In genomic region chr17:7021993-7022778, GRCh38 we compare ENCODE assay signal across 8 cellular contexts. TPM values are rescaled to one million over a fixed set of nuclear protein-coding genes. Genes with fewer than 3 reads are reported as not detected.
A peak's percentile ranks its signal among the peaks of the same experiment; 100 is the strongest.
DNase-seq lines count a peak whose midpoint lies in the region; ATAC-seq, FAIRE-seq and TF ChIP-seq lines count a peak whose summit lies in the region.

No MANE protein-coding gene starts in this region.

- H4K5ac ChIP-seq in H1 (ENCODE audit: insufficient read length, low read depth, low read length) = no peak overlapping the region

- H3K4ac ChIP-seq in H1 (replicated peaks; ENCODE audit: insufficient read length, low read depth, low read length) = no peak overlapping the region

- peaks cover 11% of the 10 kb centered on the region for H3K23me2 ChIP-seq in H1 (ENCODE audit: low read depth, low read length)

- H3K4me1 ChIP-seq in H1 (replicated peaks in 1 of 4; ENCODE audit: control insufficient read depth in 3 of 4, insufficient read depth in 4 of 4, low read length in 3 of 4) = peaks cover 0 to 15% (median 5%) of the 10 kb centered on the region in 4 experiments; a peak in 6 of 7 replicates

- H3K4me1 Mint-ChIP-seq in activated CD8-positive, alpha-beta T cell treated with anti-CD3 and anti-CD28 coated beads, Interleukin-2, amount 10 ng/mL, durations not matched to agents 7 days and 5 days (ENCODE audit: low read depth) = peaks cover 73% of the 10 kb centered on the region

- peak overlapping the region; percentile 18 for H2BK120ac ChIP-seq in H1 (replicated peaks; ENCODE audit: low read depth, low read length)

- WGBS in H1 (ENCODE audit: extremely low coverage in 1 of 2, insufficient coverage in 1 of 2, insufficient read length in 1 of 2, insufficient replicate concordance in 2 of 2, low coverage in 1 of 2, low lambda C conversion rate in 2 of 2, missing lambda C conversion rate in 1 of 2), 2 experiments = 5% methylated on average over 51 of the region's 53 CpGs; no CpG with 5 or more reads in 1 of the 2 experiments

- ATAC-seq in HG03095 (IDR thresholded peaks at IDR 0.05; ENCODE audit: unreplicated experiment) = peak; percentile 64
- ATAC-seq in activated CD8-positive, alpha-beta T cell treated with anti-CD3 and anti-CD28 coated beads, Interleukin-2, amount 10 ng/mL, durations not matched to agents 7 days and 5 days = peak; percentile 74

- H4K91ac ChIP-seq in H1 (replicated peaks; ENCODE audit: insufficient read length, low read length) = peak overlapping the region; percentile 27

- FAIRE-seq in H1 (lab: Jason Lieb, UNC) = peak; percentile 60

- H2BK12ac ChIP-seq in H1 (ENCODE audit: low read depth, low read length) = 0 out of 2 replicates have a peak overlapping the region, but pooled peaks have one; percentile 14

- peak overlapping the region; percentile 78 for H3K18ac ChIP-seq in H1 (ENCODE audit: extremely low read depth, low read length)

- H3K23ac ChIP-seq in H1 (ENCODE audit: insufficient read length) = no peak overlapping the region

- H4K20me1 ChIP-seq in H1 (replicated peaks in 1 of 2; ENCODE audit: control insufficient read depth in 1 of 2, insufficient read depth in 2 of 2, low read length in 2 of 2) = no peaks in the 10 kb centered on the region

- H3K9ac ChIP-seq in H1 (replicated peaks in 1 of 4; ENCODE audit: extremely low read depth in 1 of 4, low read depth in 3 of 4, low read length in 3 of 4) = peak overlapping the region in 3 of 4 experiments; percentile 3 to 32 (median 16); a peak in 3 of 7 replicates

- peaks cover 2% of the 10 kb centered on the region for H3K27me3 Mint-ChIP-seq in activated CD8-positive, alpha-beta T cell treated with anti-CD3 and anti-CD28 coated beads, Interleukin-2, amount 10 ng/mL, durations not matched to agents 7 days and 5 days (ENCODE audit: low read depth)

- peak overlapping the region; percentile 75 for H4K8ac ChIP-seq in H1 (ENCODE audit: extremely low read depth, insufficient read depth, low read length)

- H3K27ac ChIP-seq in H1 (ENCODE audit: low read depth, low read length) = no peak overlapping the region

- peak in 1 of 2 experiments; percentile 72; a peak in 1 of 3 replicates for TF ChIP-seq POLR2A in H1 (IDR thresholded peaks at IDR 0.05; ENCODE audit: control extremely low read depth in 1 of 2, low read depth in 2 of 2, low read length in 2 of 2)

- H2BK20ac ChIP-seq in H1 (ENCODE audit: low read length) = 0 out of 2 replicates have a peak overlapping the region, but pooled peaks have one; percentile 72

- no peak overlapping the region for H2BK15ac ChIP-seq in H1 (ENCODE audit: low read length)

- no peaks in the 10 kb centered on the region for H3K79me1 ChIP-seq in H1 (ENCODE audit: low read depth, low read length)

- H3K36me3 Mint-ChIP-seq in activated CD8-positive, alpha-beta T cell treated with anti-CD3 and anti-CD28 coated beads, Interleukin-2, amount 10 ng/mL, durations not matched to agents 7 days and 5 days (ENCODE audit: low read depth) = peaks cover 10% of the 10 kb centered on the region

- POLR2A ChIA-PET in activated CD8-positive, alpha-beta T cell treated with anti-CD3 and anti-CD28 coated beads, Interleukin-2, amount 10 ng/mL, durations not matched to agents 7 days and 5 days (lab: Charles Lee) = interaction anchor here (0.6 to 7.0 kb wide), 7 partner anchors 10 to 266 kb away, joined by 3 to 61 read pairs (median 4); partner anchors contain the start of genes RNASEK and SLC16A13
- POLR2A ChIA-PET in H1 (lab: Charles Lee; ENCODE audit: partially characterized antibody) = interaction anchor here (0.5 to 3.3 kb wide), 4 partner anchors 10 to 290 kb away, joined by 3 to 13 read pairs (median 4); partner anchors contain the start of gene RNASEK

- peak overlapping the region; percentile 14 for H3K56ac ChIP-seq in H1 (replicated peaks; ENCODE audit: insufficient read length, low read depth, low read length)

- no peaks in the 10 kb centered on the region for H3K79me2 ChIP-seq in H1 (ENCODE audit: control insufficient read depth in 1 of 2, insufficient read depth in 2 of 2, low read length in 2 of 2)

- DNase-seq in NCI-H2107 (lab: John Stamatoyannopoulos, UW) (peak; percentile 35), NCI-H2107 treated with DMSO at 0.1 percent for 48 hours (lab: John Stamatoyannopoulos, UW; ENCODE audit: unreplicated experiment) (no peak), NCI-H510A treated with DMSO at 0.1 percent for 48 hours (lab: John Stamatoyannopoulos, UW) (peak; percentile 48), H1 (ENCODE audit: low read depth in 1 of 2, low spot score in 2 of 2) (peak in 1 of 2 experiments; percentile 95), mesenteric fat pad (ENCODE audit: low spot score) (peak; percentile 94)
- peak; percentile 86 for DNase-seq in activated CD8-positive, alpha-beta T cell treated with anti-CD3 and anti-CD28 coated beads, Interleukin-2, amount 10 ng/mL, durations not matched to agents 7 days and 5 days
- peak; percentile 76 to 78 for DNase-seq in stimulated activated CD8-positive, alpha-beta memory T cell treated with anti-CD3 and anti-CD28 coated beads, Interleukin-15, amount 100 ng/mL, for 48 hours (ENCODE audit: low read depth in 2 of 2)

- H3K14ac ChIP-seq in H1 (ENCODE audit: insufficient read length) = no peak overlapping the region

- TF ChIP-seq EP300 in H1 (IDR thresholded peaks at IDR 0.05; ENCODE audit: borderline replicate concordance in 1 of 2, low read depth in 2 of 2, low read length in 2 of 2) = no peak

- peak overlapping the region; percentile 55 for H3K27ac Mint-ChIP-seq in activated CD8-positive, alpha-beta T cell treated with anti-CD3 and anti-CD28 coated beads, Interleukin-2, amount 10 ng/mL, durations not matched to agents 7 days and 5 days

- peak overlapping the region; percentile 8 for H3K4me3 Mint-ChIP-seq in activated CD8-positive, alpha-beta T cell treated with anti-CD3 and anti-CD28 coated beads, Interleukin-2, amount 10 ng/mL, durations not matched to agents 7 days and 5 days

- H2AFZ ChIP-seq in H1 (ENCODE audit: low read length) = peak overlapping the region; percentile 74

- H3K36me3 ChIP-seq in H1 (ENCODE audit: control insufficient read depth in 2 of 4, insufficient read depth in 4 of 4, low read length in 3 of 4) = peaks cover 0 to 8% (median 5%) of the 10 kb centered on the region in 4 experiments; a peak in 2 of 8 replicates

- H3K27me3 ChIP-seq in H1 (replicated peaks in 1 of 4; ENCODE audit: control insufficient read depth in 3 of 4, extremely low read depth in 1 of 4, insufficient read depth in 3 of 4, low read length in 3 of 4) = peaks cover 0 to 16% (median 14%) of the 10 kb centered on the region in 4 experiments; a peak in 6 of 7 replicates

- H3K9me3 Mint-ChIP-seq in activated CD8-positive, alpha-beta T cell treated with anti-CD3 and anti-CD28 coated beads, Interleukin-2, amount 10 ng/mL, durations not matched to agents 7 days and 5 days (ENCODE audit: insufficient read depth) = no peaks in the 10 kb centered on the region

- H3K9me3 ChIP-seq in H1 (ENCODE audit: insufficient read depth in 2 of 2, low read depth in 1 of 2, low read length in 1 of 2) = no peaks in the 10 kb centered on the region

- H2AK5ac ChIP-seq in H1 (ENCODE audit: low read depth, low read length) = no peak overlapping the region

- peak; percentile 88 to 92 (median 89) for TF ChIP-seq CTCF in H1 (IDR thresholded peaks at IDR 0.05; ENCODE audit: control extremely low read depth in 1 of 3, insufficient read depth in 1 of 3, low read depth in 1 of 3, low read length in 3 of 3)

- peak; percentile 77 to 83 for TF ChIP-seq RAD21 in H1 (IDR thresholded peaks at IDR 0.05 in 1 of 2, conservative IDR thresholded peaks at IDR 0.05 in 1 of 2; ENCODE audit: low read depth in 2 of 2, low read length in 2 of 2)

- H2BK5ac ChIP-seq in H1 (ENCODE audit: low read depth, low read length) = no peak overlapping the region

- H3K4me3 ChIP-seq in H1 (ENCODE audit: extremely low read depth in 1 of 4, insufficient read depth in 2 of 4, low read depth in 3 of 4, low read length in 4 of 4) = peak overlapping the region; percentile 57 to 68 (median 59)

- CTCF ChIA-PET in activated CD8-positive, alpha-beta T cell treated with anti-CD3 and anti-CD28 coated beads, Interleukin-2, amount 10 ng/mL, durations not matched to agents 7 days and 5 days (lab: Charles Lee) = interaction anchor here (0.5 to 6.1 kb wide), 33 partner anchors 8 to 1949 kb away, joined by 3 to 71 read pairs (median 6); partner anchors contain the start of genes ACAP1, RNASEK, SLC16A11 and SLC16A13
- CTCF ChIA-PET in H1 (lab: Charles Lee; ENCODE audit: partially characterized antibody) = interaction anchor here (0.6 to 3.2 kb wide), 25 partner anchors 9 to 355 kb away, joined by 3 to 34 read pairs (median 4); partner anchors contain the start of genes ALOX12, SLC13A5 and SLC16A13

- H3K4me2 ChIP-seq in H1 (ENCODE audit: insufficient read depth in 1 of 2, low read depth in 2 of 2, low read length in 2 of 2) = peak overlapping the region; percentile 91 to 97

RNA-seq across cellular contexts. Expression of gene BCL6B, which starts 0.7 kb away (rescaled TPM):
- under 1 TPM; 0.47 to 0.63 TPM for total RNA-seq in activated CD8-positive, alpha-beta T cell treated with anti-CD3 and anti-CD28 coated beads, Interleukin-2, amount 10 ng/mL, durations not matched to agents 7 days and 5 days
- 7.4 and 8.7 TPM in 2 replicates for total RNA-seq in H1 (2021; fragmentation: NEBNext Ultra II Directional; extraction: Animal tissue kit (Norgen Biotek cat#: 25700))
- 6.6 and 7.0 TPM in 2 replicates for polyA plus RNA-seq in H1 (2011; rRNA removed)
- 3.5 TPM for polyA plus RNA-seq in H1 (2011; cell fraction: cytosol; rRNA removed)
- 10.1 TPM for polyA plus RNA-seq in H1 (2011; cell fraction: nucleus; rRNA removed)
- polyA plus RNA-seq in H1 (2012, experiment 1 of 2) = 8.1 to 10.9 TPM (median 8.9 TPM) in 4 replicates
- polyA plus RNA-seq in H1 (2012, experiment 2 of 2) = 8.4 TPM
- polyA plus RNA-seq in H1 (2013, experiment 1 of 2) = 5.3 TPM
- polyA plus RNA-seq in H1 (2013, experiment 2 of 2) = 4.8 TPM
- 3.6 and 6.1 TPM in 2 replicates for polyA minus RNA-seq in H1 (2011; rRNA and poly(A)+ RNA removed)
- 4.3 TPM for polyA minus RNA-seq in H1 (2011; cell fraction: cytosol; rRNA and poly(A)+ RNA removed)
- 8.0 TPM for polyA minus RNA-seq in H1 (2011; cell fraction: nucleus; rRNA and poly(A)+ RNA removed)
- total RNA-seq in mesenteric fat pad = 32.2 TPM

RNA-seq across cellular contexts. Expression of gene RNASEK, which starts 9.8 kb away (rescaled TPM):
- total RNA-seq in activated CD8-positive, alpha-beta T cell treated with anti-CD3 and anti-CD28 coated beads, Interleukin-2, amount 10 ng/mL, durations not matched to agents 7 days and 5 days = 100 to 1,000 TPM; 104 to 116 TPM
- 149 and 159 TPM in 2 replicates for total RNA-seq in H1 (2021; fragmentation: NEBNext Ultra II Directional; extraction: Animal tissue kit (Norgen Biotek cat#: 25700))
- 133 and 147 TPM in 2 replicates for polyA plus RNA-seq in H1 (2011; rRNA removed)
- polyA plus RNA-seq in H1 (2011; cell fraction: cytosol; rRNA removed) = 102 TPM
- 164 TPM for polyA plus RNA-seq in H1 (2011; cell fraction: nucleus; rRNA removed)
- 283 to 334 TPM (median 310 TPM) in 4 replicates for polyA plus RNA-seq in H1 (2012, experiment 1 of 2)
- polyA plus RNA-seq in H1 (2012, experiment 2 of 2) = 974 TPM
- polyA plus RNA-seq in H1 (2013, experiment 1 of 2) = 394 TPM
- polyA plus RNA-seq in H1 (2013, experiment 2 of 2) = 462 TPM
- 33.1 and 47.8 TPM in 2 replicates for polyA minus RNA-seq in H1 (2011; rRNA and poly(A)+ RNA removed)
- polyA minus RNA-seq in H1 (2011; cell fraction: cytosol; rRNA and poly(A)+ RNA removed) = 88.6 TPM
- polyA minus RNA-seq in H1 (2011; cell fraction: nucleus; rRNA and poly(A)+ RNA removed) = 38.3 TPM
- 243 TPM for total RNA-seq in mesenteric fat pad

RNA-seq across cellular contexts. Expression of gene SLC16A13, which starts 13.6 kb away (rescaled TPM):
- total RNA-seq in activated CD8-positive, alpha-beta T cell treated with anti-CD3 and anti-CD28 coated beads, Interleukin-2, amount 10 ng/mL, durations not matched to agents 7 days and 5 days = 10 to 100 TPM; 14.8 to 15.0 TPM
- total RNA-seq in H1 (2021; fragmentation: NEBNext Ultra II Directional; extraction: Animal tissue kit (Norgen Biotek cat#: 25700)) = 4.7 and 5.8 TPM in 2 replicates
- polyA plus RNA-seq in H1 (2011; rRNA removed) = 5.4 and 7.7 TPM in 2 replicates
- polyA plus RNA-seq in H1 (2011; cell fraction: cytosol; rRNA removed) = 2.0 TPM
- polyA plus RNA-seq in H1 (2011; cell fraction: nucleus; rRNA removed) = 5.5 TPM
- 3.7 to 6.5 TPM (median 5.0 TPM) in 4 replicates for polyA plus RNA-seq in H1 (2012, experiment 1 of 2)
- 5.2 TPM for polyA plus RNA-seq in H1 (2012, experiment 2 of 2)
- polyA plus RNA-seq in H1 (2013, experiment 1 of 2) = 6.3 TPM
- 7.1 TPM for polyA plus RNA-seq in H1 (2013, experiment 2 of 2)
- 5.3 and 6.2 TPM in 2 replicates for polyA minus RNA-seq in H1 (2011; rRNA and poly(A)+ RNA removed)
- polyA minus RNA-seq in H1 (2011; cell fraction: cytosol; rRNA and poly(A)+ RNA removed) = 2.1 TPM
- polyA minus RNA-seq in H1 (2011; cell fraction: nucleus; rRNA and poly(A)+ RNA removed) = 8.0 TPM
- 2.9 TPM for total RNA-seq in mesenteric fat pad

RNA-seq across cellular contexts. Expression of gene SLC16A11, which starts 21.7 kb away (rescaled TPM):
- total RNA-seq in activated CD8-positive, alpha-beta T cell treated with anti-CD3 and anti-CD28 coated beads, Interleukin-2, amount 10 ng/mL, durations not matched to agents 7 days and 5 days = under 1 TPM; 0.34 to 0.39 TPM
- 0.35 and 0.67 TPM in 2 replicates for total RNA-seq in H1 (2021; fragmentation: NEBNext Ultra II Directional; extraction: Animal tissue kit (Norgen Biotek cat#: 25700))
- polyA plus RNA-seq in H1 (2011; rRNA removed) = 0.39 and 0.85 TPM in 2 replicates
- polyA plus RNA-seq in H1 (2011; cell fraction: cytosol; rRNA removed) = 0.47 TPM
- polyA plus RNA-seq in H1 (2011; cell fraction: nucleus; rRNA removed) = 2.1 TPM
- 0.19 to 0.96 TPM (median 0.62 TPM) in 4 replicates for polyA plus RNA-seq in H1 (2012, experiment 1 of 2)
- 0.34 TPM for polyA plus RNA-seq in H1 (2012, experiment 2 of 2)
- polyA plus RNA-seq in H1 (2013, experiment 1 of 2) = 0.65 TPM
- polyA plus RNA-seq in H1 (2013, experiment 2 of 2) = 0.57 TPM
- 0.10 TPM in 1 of 2 replicates, not detected in the other for polyA minus RNA-seq in H1 (2011; rRNA and poly(A)+ RNA removed)
- polyA minus RNA-seq in H1 (2011; cell fraction: cytosol; rRNA and poly(A)+ RNA removed) = not detected
- polyA minus RNA-seq in H1 (2011; cell fraction: nucleus; rRNA and poly(A)+ RNA removed) = 0.90 TPM
- total RNA-seq in mesenteric fat pad = 0.84 TPM

RNA-seq across cellular contexts. Expression of gene ALOX12, which starts 26.3 kb away (rescaled TPM):
- total RNA-seq in activated CD8-positive, alpha-beta T cell treated with anti-CD3 and anti-CD28 coated beads, Interleukin-2, amount 10 ng/mL, durations not matched to agents 7 days and 5 days = not detected
- 1.4 and 2.0 TPM in 2 replicates for total RNA-seq in H1 (2021; fragmentation: NEBNext Ultra II Directional; extraction: Animal tissue kit (Norgen Biotek cat#: 25700))
- polyA plus RNA-seq in H1 (2011; rRNA removed) = 1.3 and 1.4 TPM in 2 replicates
- 1.4 TPM for polyA plus RNA-seq in H1 (2011; cell fraction: cytosol; rRNA removed)
- polyA plus RNA-seq in H1 (2011; cell fraction: nucleus; rRNA removed) = 1.8 TPM
- 0.84 to 2.8 TPM (median 1.9 TPM) in 4 replicates for polyA plus RNA-seq in H1 (2012, experiment 1 of 2)
- 1.8 TPM for polyA plus RNA-seq in H1 (2012, experiment 2 of 2)
- 0.30 TPM for polyA plus RNA-seq in H1 (2013, experiment 1 of 2)
- polyA plus RNA-seq in H1 (2013, experiment 2 of 2) = 0.37 TPM
- 0.50 and 0.88 TPM in 2 replicates for polyA minus RNA-seq in H1 (2011; rRNA and poly(A)+ RNA removed)
- 0.81 TPM for polyA minus RNA-seq in H1 (2011; cell fraction: cytosol; rRNA and poly(A)+ RNA removed)
- polyA minus RNA-seq in H1 (2011; cell fraction: nucleus; rRNA and poly(A)+ RNA removed) = 0.30 TPM
- 0.16 TPM for total RNA-seq in mesenteric fat pad
